Comparison of ENCODE assay signal across 18 cellular contexts in the genomic region with DNA sequence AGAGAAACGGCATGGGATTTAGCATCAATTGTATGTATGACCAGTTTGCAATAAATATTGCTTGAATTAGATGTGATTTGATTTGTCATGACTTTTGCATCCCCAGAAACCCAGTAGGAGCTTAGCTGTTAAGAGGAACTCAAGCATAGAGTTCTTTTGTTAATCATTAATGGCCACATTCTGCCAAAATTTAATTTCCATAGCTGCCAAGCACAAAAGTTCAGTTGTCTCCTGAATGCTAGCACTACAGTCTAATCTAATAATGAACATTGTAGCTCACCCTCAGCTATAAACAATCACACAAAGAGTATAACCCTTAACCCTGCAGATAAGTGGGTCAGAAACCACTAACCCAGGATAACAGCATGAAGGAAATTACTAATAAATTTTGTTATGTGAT.
DNase-seq lines count a peak whose midpoint lies in the region; ATAC-seq and TF ChIP-seq lines count a peak whose summit lies in the region.
"Had no signal": no experiment of that assay in that cellular context is flagged by ENCODE, and none has a peak within 500 bp of the region (broad histone marks: within the 10 kb centered on the region; RNA-seq: fewer than 3 reads in every experiment).

No MANE protein-coding gene starts in this region.

- WGBS in suprapubic skin, result 82% methylated on average over 1 of the region's 1 CpG

- H3K4me1 ChIP-seq in neural progenitor cell (no peaks in the 10 kb centered on the region), suprapubic skin (no peaks in the 10 kb centered on the region), uterus (no peaks in the 10 kb centered on the region)
- H3K4me1 ChIP-seq: A549, SJCRH30 had no signal

- no peaks in the 10 kb centered on the region for H3F3A ChIP-seq in neural progenitor cell (ENCODE audit: low read depth)

- no peak for TF ChIP-seq POLR2A in suprapubic skin (IDR thresholded peaks at IDR 0.05)
- no peak for TF ChIP-seq POLR2A in uterus (IDR thresholded peaks at IDR 0.05)

- peak; percentile 10 for DNase-seq in COLO829 (ENCODE audit: low spot score)
- DNase-seq in epithelial cell of proximal tubule (ENCODE audit: low read depth), result peak; percentile 45
- peak; percentile 77 for DNase-seq in kidney tubule cell (ENCODE audit: low spot score)
- no peak for DNase-seq in neural progenitor cell (ENCODE audit: low spot score)
- no peak for DNase-seq in suprapubic skin (ENCODE audit: low spot score in 2 of 2)
- DNase-seq in uterus, result no peak
- no peak for DNase-seq in epidermal melanocyte (ENCODE audit: insufficient read length, low spot score)
- DNase-seq: C1 segment of cervical spinal cord; CD8-positive, alpha-beta memory T cell; DND-41; NCI-H1436; NCI-H1930; NCI-H345; NCI-H524 treated with DMSO at 0.1 percent for 48 hours; PC-3; SJCRH30 had no signal

- H3K4me3 Mint-ChIP-seq in neural progenitor cell, result no peak overlapping the region
- H3K4me3 Mint-ChIP-seq: CD8-positive, alpha-beta memory T cell had no signal

- H3K4me3 ChIP-seq in epithelial cell of proximal tubule (ENCODE audit: low read depth, low read length) (no peak overlapping the region), neural progenitor cell (no peak overlapping the region), suprapubic skin (no peak overlapping the region), uterus (no peak overlapping the region)
- H3K4me3 ChIP-seq: A549, SJCRH30 had no signal

- no peaks in the 10 kb centered on the region for H3K36me3 ChIP-seq in neural progenitor cell
- H3K36me3 ChIP-seq in suprapubic skin, result no peaks in the 10 kb centered on the region
- H3K36me3 ChIP-seq in uterus, result no peaks in the 10 kb centered on the region
- H3K36me3 ChIP-seq: SJCRH30 had no signal

- H4K20me1 ChIP-seq in neural progenitor cell (ENCODE audit: low read depth), result no peaks in the 10 kb centered on the region

- no peak overlapping the region for H2AFZ ChIP-seq in neural progenitor cell (replicated peaks)

- H3K9me3 ChIP-seq in neural progenitor cell (ENCODE audit: low read depth), result no peaks in the 10 kb centered on the region
- H3K9me3 ChIP-seq in suprapubic skin, result no peaks in the 10 kb centered on the region
- H3K9me3 ChIP-seq in uterus, result peaks cover 0 to 3% of the 10 kb centered on the region in 2 donors
- H3K9me3 ChIP-seq: A549, SJCRH30 had no signal

- no peak overlapping the region for H3K4me2 ChIP-seq in neural progenitor cell
- H3K4me2 ChIP-seq: A549 had no signal

- H3K27ac ChIP-seq in neural progenitor cell, result no peak overlapping the region
- no peak overlapping the region for H3K27ac ChIP-seq in suprapubic skin
- H3K27ac ChIP-seq in uterus, result no peak overlapping the region
- H3K27ac ChIP-seq: A549, SJCRH30 had no signal

- H3K79me2 ChIP-seq in neural progenitor cell (ENCODE audit: low read depth), result no peaks in the 10 kb centered on the region

- H3K9ac ChIP-seq in neural progenitor cell, result no peak overlapping the region

- TF ChIP-seq EP300 in suprapubic skin (IDR thresholded peaks at IDR 0.05), result no peak

- H3K27me3 Mint-ChIP-seq in neural progenitor cell (ENCODE audit: insufficient read depth, low read depth), result peaks cover 5% of the 10 kb centered on the region

- no peaks in the 10 kb centered on the region for H3K27me3 ChIP-seq in neural progenitor cell
- no peaks in the 10 kb centered on the region for H3K27me3 ChIP-seq in suprapubic skin
- no peaks in the 10 kb centered on the region for H3K27me3 ChIP-seq in uterus
- H3K27me3 ChIP-seq: SJCRH30 had no signal

- H3K9me3 Mint-ChIP-seq in neural progenitor cell, result peaks cover 19% of the 10 kb centered on the region

- intact Hi-C loops in uterus (cut with DNase I; ENCODE audit: low total_unique reads), result no loop called here

- H3K27ac Mint-ChIP-seq in neural progenitor cell, result peak overlapping the region; percentile 39
- H3K27ac Mint-ChIP-seq: CD8-positive, alpha-beta memory T cell had no signal

- H3K36me3 Mint-ChIP-seq in neural progenitor cell, result peaks cover 5% of the 10 kb centered on the region
- H3K36me3 Mint-ChIP-seq: CD8-positive, alpha-beta memory T cell had no signal

- no peak for ATAC-seq in HG02981 (IDR thresholded peaks at IDR 0.05; ENCODE audit: unreplicated experiment)
- ATAC-seq: A549, PC-3 had no signal

- no peak for TF ChIP-seq CTCF in epithelial cell of proximal tubule (conservative IDR thresholded peaks at IDR 0.05; ENCODE audit: low read depth, low read length)
- TF ChIP-seq CTCF in neural progenitor cell (IDR thresholded peaks at IDR 0.05), result no peak
- TF ChIP-seq CTCF in suprapubic skin (IDR thresholded peaks at IDR 0.05), result no peak
- no peak for TF ChIP-seq CTCF in uterus (IDR thresholded peaks at IDR 0.05)

- peaks cover 17% of the 10 kb centered on the region for H3K4me1 Mint-ChIP-seq in neural progenitor cell
- H3K4me1 Mint-ChIP-seq: CD8-positive, alpha-beta memory T cell had no signal

Comparison
In these comparisons a context has a peak if more than half of its experiments do, and no peak if none do; other contexts are left out.
1. DNase-seq: peak in COLO829 (single experiment), epithelial cell of proximal tubule (single experiment) and kidney tubule cell (single experiment); none in neural progenitor cell (single experiment), suprapubic skin (0 of 2), uterus (0 of 2) and epidermal melanocyte (single experiment).